ENCODE assay signal across 19 cellular contexts in genomic region chr2:9366041-9366440, GRCh38. TPM values are rescaled to one million over a fixed set of nuclear protein-coding genes. Genes with fewer than 3 reads are reported as not detected.
DNase-seq lines count a peak whose midpoint lies in the region; ATAC-seq, FAIRE-seq and TF ChIP-seq lines count a peak whose summit lies in the region.
"Had no signal": no experiment of that assay in that cellular context is flagged by ENCODE, and none has a peak within 500 bp of the region (broad histone marks: within the 10 kb centered on the region; RNA-seq: fewer than 3 reads in every experiment).

No MANE protein-coding gene starts in this region.

- no peak overlapping the region for H3K9ac ChIP-seq in astrocyte (ENCODE audit: low read length)
- no peak overlapping the region for H3K9ac ChIP-seq in mesenchymal stem cell (ENCODE audit: low read length)
- no peak overlapping the region for H3K9ac ChIP-seq in Karpas-422 (ENCODE audit: low read length)
- H3K9ac ChIP-seq: BLaER1 treated with 17β-estradiol and CSF1 and Interleukin-3, amounts not matched to agents 10 nM and 100 nM had no signal

- peak; percentile 62 for DNase-seq in DMS 273 (lab: John Stamatoyannopoulos, UW; ENCODE audit: unreplicated experiment)
- DNase-seq in G401 (ENCODE audit: low spot score): peak; percentile 90
- DNase-seq in astrocyte (ENCODE audit: low read depth): no peak
- no peak for DNase-seq in mesenchymal stem cell
- no peak for DNase-seq in body of pancreas
- no peak for DNase-seq in NCI-H2196 treated with DMSO at 0.1 percent for 48 hours (lab: John Stamatoyannopoulos, UW; ENCODE audit: unreplicated experiment)
- DNase-seq in Karpas-422: no peak
- no peak for DNase-seq in NCI-H187 (lab: John Stamatoyannopoulos, UW)
- DNase-seq: CD8-positive, alpha-beta memory T cell; DMS79; NCI-H1105 treated with DMSO at 0.1 percent for 48 hours; NCI-H1930; NCI-H524 treated with DMSO at 0.1 percent for 48 hours; OCI-M1; Right ventricle myocardium superior; SW 1271 had no signal

- intact Hi-C loops in body of pancreas (cut with DNase I): no loop called here

- H3K4me1 ChIP-seq in astrocyte (ENCODE audit: insufficient read depth, low read length) (peaks cover 10% of the 10 kb centered on the region), mesenchymal stem cell (ENCODE audit: control insufficient read depth, insufficient read depth, low read depth, low read length) (peaks cover 14% of the 10 kb centered on the region), body of pancreas (no peaks in the 10 kb centered on the region), Karpas-422 (ENCODE audit: low read length) (peaks cover 5% of the 10 kb centered on the region; the same call in 1 of the 2 replicates)

- H3K14ac ChIP-seq in mesenchymal stem cell (ENCODE audit: low read length in 2 of 2): peak overlapping the region in 1 of 2 experiments; percentile 91

- no peak overlapping the region for H3K4me3 Mint-ChIP-seq in astrocyte (ENCODE audit: unreplicated experiment)
- H3K4me3 Mint-ChIP-seq: CD8-positive, alpha-beta memory T cell had no signal

- H4K8ac ChIP-seq in mesenchymal stem cell (ENCODE audit: low read length): peak overlapping the region; percentile 38

- H4K20me1 ChIP-seq in astrocyte (ENCODE audit: insufficient read depth, low read length) (peaks cover 12% of the 10 kb centered on the region), Karpas-422 (ENCODE audit: insufficient read depth, low read depth, low read length) (0 out of 2 replicates have a peak, but pooled peaks cover 3% of the 10 kb centered on the region)

- peaks cover 36% of the 10 kb centered on the region for H3K36me3 ChIP-seq in astrocyte (ENCODE audit: insufficient read depth, low read length)
- H3K36me3 ChIP-seq in mesenchymal stem cell (ENCODE audit: control insufficient read depth in 1 of 2, insufficient read depth in 2 of 2, low read depth in 1 of 2, low read length in 2 of 2): peaks cover 36 to 90% of the 10 kb centered on the region in 2 experiments
- H3K36me3 ChIP-seq in body of pancreas (replicated peaks in 1 of 2; ENCODE audit: insufficient read depth in 1 of 2, low read depth in 2 of 2): peaks cover 0 to 2% of the 10 kb centered on the region in 2 donors
- H3K36me3 ChIP-seq in Karpas-422 (ENCODE audit: insufficient read depth, low read length): no peaks in the 10 kb centered on the region

- no peaks in the 10 kb centered on the region for H3K9me3 Mint-ChIP-seq in astrocyte (ENCODE audit: unreplicated experiment)
- H3K9me3 Mint-ChIP-seq: CD8-positive, alpha-beta memory T cell had no signal

- H2BK120ac ChIP-seq in mesenchymal stem cell (ENCODE audit: low read depth, low read length): no peak overlapping the region

- FAIRE-seq in astrocyte (lab: Jason Lieb, UNC): no peak
- FAIRE-seq: H1, K562 had no signal

- H3K4me2 ChIP-seq in astrocyte (ENCODE audit: low read length) (no peak overlapping the region), mesenchymal stem cell (ENCODE audit: low read length, poor library complexity, severe bottlenecking) (no peak overlapping the region), Karpas-422 (ENCODE audit: low read depth, low read length, poor library complexity, severe bottlenecking) (no peak overlapping the region)
- H3K4me2 ChIP-seq: BLaER1 treated with 17β-estradiol and CSF1 and Interleukin-3, amounts not matched to agents 10 nM and 100 nM had no signal

- H3K9me2 ChIP-seq in Karpas-422 (replicated peaks; ENCODE audit: insufficient read depth, low read length): no peaks in the 10 kb centered on the region

- peak overlapping the region in 1 of 2 experiments; percentile 42 for H3K23ac ChIP-seq in mesenchymal stem cell (ENCODE audit: low read length in 2 of 2)

- peaks cover 34% of the 10 kb centered on the region for H3K36me3 Mint-ChIP-seq in astrocyte (ENCODE audit: low read depth, unreplicated experiment)
- H3K36me3 Mint-ChIP-seq: CD8-positive, alpha-beta memory T cell had no signal

- WGBS in mesenchymal stem cell: 93% methylated on average over 5 of the region's 5 CpGs
- 84 to 97% methylated on average over 5 of the region's 5 CpGs for WGBS in body of pancreas, 2 donors

- H3K79me2 ChIP-seq in astrocyte (ENCODE audit: insufficient read depth, low read length): no peaks in the 10 kb centered on the region
- no peaks in the 10 kb centered on the region for H3K79me2 ChIP-seq in Karpas-422 (ENCODE audit: low read length)

- peaks cover 19% of the 10 kb centered on the region for H3K4me1 Mint-ChIP-seq in astrocyte (ENCODE audit: low read depth, unreplicated experiment)
- H3K4me1 Mint-ChIP-seq: CD8-positive, alpha-beta memory T cell had no signal

- H3K27me3 ChIP-seq in astrocyte (ENCODE audit: insufficient read depth, low read length) (no peaks in the 10 kb centered on the region), mesenchymal stem cell (ENCODE audit: control insufficient read depth in 1 of 2, insufficient read depth in 1 of 2, low read length in 2 of 2) (no peaks in the 10 kb centered on the region), body of pancreas (no peaks in the 10 kb centered on the region), Karpas-422 (ENCODE audit: low read length) (no peaks in the 10 kb centered on the region)
- H3K27me3 ChIP-seq: BLaER1 treated with 17β-estradiol and CSF1 and Interleukin-3, amounts not matched to agents 10 nM and 100 nM had no signal

- in situ Hi-C loops in G401 (cut with HindIII; ENCODE audit: low sequenced_read_pairs): no loop called here

- H3K4ac ChIP-seq in mesenchymal stem cell (ENCODE audit: low read depth in 1 of 2, low read length in 2 of 2): peak overlapping the region; percentile 13 to 15

- peaks cover 27% of the 10 kb centered on the region for H3K79me1 ChIP-seq in mesenchymal stem cell (replicated peaks; ENCODE audit: low read length, poor library complexity, severe bottlenecking)

- no peaks in the 10 kb centered on the region for H3K27me3 Mint-ChIP-seq in astrocyte (ENCODE audit: low read depth, unreplicated experiment)

- no peak overlapping the region for H2BK5ac ChIP-seq in mesenchymal stem cell (ENCODE audit: low read depth, low read length, poor library complexity, severe bottlenecking)

- peak overlapping the region; percentile 70 for H4K91ac ChIP-seq in mesenchymal stem cell (ENCODE audit: low read length)

- H3K9me3 ChIP-seq in astrocyte (ENCODE audit: insufficient read depth, low read depth, low read length) (no peaks in the 10 kb centered on the region), mesenchymal stem cell (ENCODE audit: control insufficient read depth, low read length) (no peaks in the 10 kb centered on the region), body of pancreas (no peaks in the 10 kb centered on the region), Karpas-422 (ENCODE audit: low read length) (no peaks in the 10 kb centered on the region)
- H3K9me3 ChIP-seq: BLaER1 treated with 17β-estradiol and CSF1 and Interleukin-3, amounts not matched to agents 10 nM and 100 nM had no signal

- TF ChIP-seq POLR2A in body of pancreas (IDR thresholded peaks at IDR 0.05): no peak

- H2AFZ ChIP-seq in astrocyte (ENCODE audit: low read depth, low read length) (no peak overlapping the region), mesenchymal stem cell (ENCODE audit: low read depth, low read length) (no peak overlapping the region), Karpas-422 (ENCODE audit: low read length) (no peak overlapping the region)

- no peak overlapping the region for H2AK5ac ChIP-seq in mesenchymal stem cell (ENCODE audit: low read length, severe bottlenecking)

- H2BK15ac ChIP-seq in mesenchymal stem cell (ENCODE audit: low read depth, poor library complexity, severe bottlenecking): no peak overlapping the region

- H2BK12ac ChIP-seq in mesenchymal stem cell (ENCODE audit: low read length in 2 of 2): peak overlapping the region; percentile 88 to 93

- H3K4me3 ChIP-seq in astrocyte (ENCODE audit: insufficient read depth, low read depth, low read length): no peak overlapping the region
- H3K4me3 ChIP-seq in mesenchymal stem cell (ENCODE audit: insufficient read depth in 1 of 2, low read depth in 1 of 2, low read length in 2 of 2): no peak overlapping the region
- H3K4me3 ChIP-seq in body of pancreas: no peak overlapping the region
- H3K4me3 ChIP-seq in Karpas-422 (ENCODE audit: low read length): no peak overlapping the region
- H3K4me3 ChIP-seq: BLaER1 treated with 17β-estradiol and CSF1 and Interleukin-3, amounts not matched to agents 10 nM and 100 nM; K562 had no signal

- H3K27ac Mint-ChIP-seq in astrocyte (ENCODE audit: unreplicated experiment): peak overlapping the region; percentile 66
- H3K27ac Mint-ChIP-seq: CD8-positive, alpha-beta memory T cell had no signal

- ATAC-seq in body of pancreas: no peak

- H3K27ac ChIP-seq in astrocyte (ENCODE audit: low read depth, low read length) (no peak overlapping the region), mesenchymal stem cell (ENCODE audit: low read length, poor library complexity, severe bottlenecking) (no peak overlapping the region), body of pancreas (no peak overlapping the region), Karpas-422 (ENCODE audit: low read length) (no peak overlapping the region)
- H3K27ac ChIP-seq: BLaER1 treated with 17β-estradiol and CSF1 and Interleukin-3, amounts not matched to agents 10 nM and 100 nM had no signal

- TF ChIP-seq CTCF in astrocyte (IDR thresholded peaks at IDR 0.05; ENCODE audit: insufficient read depth, low read depth, low read length): no peak
- no peak for TF ChIP-seq CTCF in body of pancreas (IDR thresholded peaks at IDR 0.05)

- peak overlapping the region; percentile 6 to 87 for H3K18ac ChIP-seq in mesenchymal stem cell (ENCODE audit: low read depth in 1 of 2, low read length in 2 of 2)

RNA-seq across cellular contexts. Expression of gene ITGB1BP1, which starts 57.3 kb away (rescaled TPM):
- total RNA-seq in G401 (2014; rRNA removed; shearing (Covaris generic)): 45.7 and 72.9 TPM in 2 replicates
- total RNA-seq in astrocyte: 121 and 126 TPM in 2 replicates
- 138 TPM for polyA plus RNA-seq in mesenchymal stem cell (2013, experiment 1 of 2)
- polyA plus RNA-seq in mesenchymal stem cell (2013, experiment 2 of 2): 132 TPM
- total RNA-seq in body of pancreas: 10 to 100 TPM; 16.6 to 28.3 TPM
- total RNA-seq in Karpas-422 (2014; rRNA removed; shearing (Covaris generic); ENCODE audit: low replicate concordance): 36.7 and 43.5 TPM in 2 replicates

RNA-seq across cellular contexts. Expression of gene CPSF3, which starts 57.4 kb away (rescaled TPM):
- 42.7 and 47.8 TPM in 2 replicates for total RNA-seq in G401 (2014; rRNA removed; shearing (Covaris generic))
- 36.2 and 40.3 TPM in 2 replicates for total RNA-seq in astrocyte
- 26.5 TPM for polyA plus RNA-seq in mesenchymal stem cell (2013, experiment 1 of 2)
- polyA plus RNA-seq in mesenchymal stem cell (2013, experiment 2 of 2): 27.3 TPM
- 10 to 100 TPM; 11.2 to 84.0 TPM for total RNA-seq in body of pancreas
- total RNA-seq in Karpas-422 (2014; rRNA removed; shearing (Covaris generic); ENCODE audit: low replicate concordance): 52.5 and 72.6 TPM in 2 replicates

Comparison
In these comparisons a context has a peak if more than half of its experiments do, and no peak if none do; other contexts are left out.
1. DNase-seq: peak in DMS 273 (single experiment) and G401 (single experiment); none in astrocyte (single experiment), mesenchymal stem cell (single experiment), body of pancreas (0 of 4), NCI-H2196 treated with DMSO at 0.1 percent for 48 hours (single experiment), Karpas-422 (single experiment) and NCI-H187 (0 of 2).